Comparison of ENCODE assay signal across 19 cellular contexts in genomic region chr3:126732281-126733060, GRCh38. TPM values are rescaled to one million over a fixed set of nuclear protein-coding genes. Genes with fewer than 3 reads are reported as not detected.
A peak's percentile ranks its signal among the peaks of the same experiment; 100 is the strongest.
DNase-seq lines count a peak whose midpoint lies in the region; ATAC-seq and TF ChIP-seq lines count a peak whose summit lies in the region.
"Had no signal": no experiment of that assay in that cellular context is flagged by ENCODE, and none has a peak within 500 bp of the region (broad histone marks: within the 10 kb centered on the region; RNA-seq: fewer than 3 reads in every experiment).

No MANE protein-coding gene starts in this region.

- H3K27ac Mint-ChIP-seq in chondrocyte (ENCODE audit: unreplicated experiment), result no peak overlapping the region
- H3K27ac Mint-ChIP-seq: CD4-positive, CD25-positive, alpha-beta regulatory T cell had no signal

- WGBS in heart left ventricle, 4 donors, result 58 to 72% (median 62%) methylated on average over 6 of the region's 6 CpGs
- 97% methylated on average over 5 of the region's 6 CpGs for WGBS in mesenchymal stem cell

- ATAC-seq in heart left ventricle, result peak; percentile 55 to 76 (median 66)
- ATAC-seq: PC-3 had no signal

- no peak overlapping the region for H3K4ac ChIP-seq in mesenchymal stem cell (ENCODE audit: low read depth in 1 of 2, low read length in 2 of 2)

- DNase-seq in heart left ventricle, result no peak
- no peak for DNase-seq in right atrium auricular region (ENCODE audit: low spot score)
- DNase-seq in foreskin fibroblast, result peak; percentile 11 to 59
- DNase-seq in mesenchymal stem cell, result no peak
- DNase-seq in RWPE1 (ENCODE audit: low spot score), result no peak
- DNase-seq in chondrocyte (ENCODE audit: low spot score), result no peak
- DNase-seq in NCI-H2029 (lab: John Stamatoyannopoulos, UW), result no peak
- DNase-seq: BE2C; Caco-2; CD4-positive, CD25-positive, alpha-beta regulatory T cell; GDM1; H9; NCI-H187; NCI-H2227 treated with DMSO at 0.1 percent for 48 hours; NCI-H510A treated with DMSO at 0.1 percent for 48 hours; NCI-H774; PC-3; RPMI8226; SJCRH30 had no signal

- H4K91ac ChIP-seq in mesenchymal stem cell (ENCODE audit: low read length), result peak overlapping the region; percentile 18

- H3K9me3 ChIP-seq in heart left ventricle (no peaks in the 10 kb centered on the region), right atrium auricular region (no peaks in the 10 kb centered on the region), mesenchymal stem cell (ENCODE audit: control insufficient read depth, low read length) (no peaks in the 10 kb centered on the region)
- H3K9me3 ChIP-seq: BE2C, Caco-2, SJCRH30 had no signal

- no peak overlapping the region for H2BK12ac ChIP-seq in mesenchymal stem cell (ENCODE audit: low read length in 2 of 2)

- H3K4me1 Mint-ChIP-seq in chondrocyte (ENCODE audit: low read depth), result peaks cover 16% of the 10 kb centered on the region

- H3K4me2 ChIP-seq in mesenchymal stem cell (ENCODE audit: low read length, poor library complexity, severe bottlenecking), result no peak overlapping the region

- H3K27me3 ChIP-seq in heart left ventricle, result no peaks in the 10 kb centered on the region
- H3K27me3 ChIP-seq in right atrium auricular region, result no peaks in the 10 kb centered on the region
- no peaks in the 10 kb centered on the region for H3K27me3 ChIP-seq in mesenchymal stem cell (ENCODE audit: control insufficient read depth in 1 of 2, insufficient read depth in 1 of 2, low read length in 2 of 2)
- H3K27me3 ChIP-seq: BE2C, SJCRH30 had no signal

- no peak for TF ChIP-seq POLR2A in heart left ventricle (IDR thresholded peaks at IDR 0.05)

- H2BK15ac ChIP-seq in mesenchymal stem cell (ENCODE audit: low read depth, poor library complexity, severe bottlenecking), result no peak overlapping the region

- no peaks in the 10 kb centered on the region for H3K27me3 Mint-ChIP-seq in chondrocyte (ENCODE audit: low read depth)
- H3K27me3 Mint-ChIP-seq: CD4-positive, CD25-positive, alpha-beta regulatory T cell had no signal

- no peak overlapping the region for H2AK5ac ChIP-seq in mesenchymal stem cell (ENCODE audit: low read length, severe bottlenecking)

- H3K4me3 ChIP-seq in heart left ventricle, result no peak overlapping the region
- no peak overlapping the region for H3K4me3 ChIP-seq in right atrium auricular region
- H3K4me3 ChIP-seq in foreskin fibroblast (ENCODE audit: low read depth in 1 of 2, low read length in 2 of 2), result no peak overlapping the region
- H3K4me3 ChIP-seq in mesenchymal stem cell (ENCODE audit: insufficient read depth in 1 of 2, low read depth in 1 of 2, low read length in 2 of 2), result no peak overlapping the region
- H3K4me3 ChIP-seq: SJCRH30 had no signal

- peaks cover 0 to 18% (median 6%) of the 10 kb centered on the region in 9 donors for H3K36me3 ChIP-seq in heart left ventricle
- H3K36me3 ChIP-seq in right atrium auricular region, result no peaks in the 10 kb centered on the region
- peaks cover 17 to 33% of the 10 kb centered on the region in 2 experiments for H3K36me3 ChIP-seq in mesenchymal stem cell (ENCODE audit: control insufficient read depth in 1 of 2, insufficient read depth in 2 of 2, low read depth in 1 of 2, low read length in 2 of 2)
- H3K36me3 ChIP-seq: BE2C, SJCRH30 had no signal

- H4K8ac ChIP-seq in mesenchymal stem cell (ENCODE audit: low read length), result no peak overlapping the region

- CTCF ChIA-PET in RWPE1 (lab: Yijun Ruan, JAX), result interaction anchor here (0.7 kb wide), 1 partner anchor 465 kb away, joined by 3 read pairs; no protein-coding TSS in a partner anchor

- no peak overlapping the region for H3K4me3 Mint-ChIP-seq in chondrocyte (ENCODE audit: unreplicated experiment)
- H3K4me3 Mint-ChIP-seq: CD4-positive, CD25-positive, alpha-beta regulatory T cell; H9 had no signal

- H2AFZ ChIP-seq in mesenchymal stem cell (ENCODE audit: low read depth, low read length), result no peak overlapping the region

- H3K9me3 Mint-ChIP-seq in chondrocyte (ENCODE audit: low read depth), result no peaks in the 10 kb centered on the region
- H3K9me3 Mint-ChIP-seq: H9 had no signal

- no peak overlapping the region for H2BK5ac ChIP-seq in mesenchymal stem cell (ENCODE audit: low read depth, low read length, poor library complexity, severe bottlenecking)

- H3K4me1 ChIP-seq in heart left ventricle (peaks cover 0 to 13% (median 2%) of the 10 kb centered on the region in 12 donors), right atrium auricular region (peaks cover 0 to 11% of the 10 kb centered on the region in 2 donors), mesenchymal stem cell (ENCODE audit: control insufficient read depth, insufficient read depth, low read depth, low read length) (no peaks in the 10 kb centered on the region)
- H3K4me1 ChIP-seq: BE2C, Caco-2, SJCRH30 had no signal

- peaks cover 9% of the 10 kb centered on the region for H3K79me1 ChIP-seq in mesenchymal stem cell (replicated peaks; ENCODE audit: low read length, poor library complexity, severe bottlenecking)

- intact Hi-C loops in heart left ventricle (cut with DNase I), result no loop called here

- H2BK120ac ChIP-seq in mesenchymal stem cell (ENCODE audit: low read depth, low read length), result no peak overlapping the region

- H3K9ac ChIP-seq in mesenchymal stem cell (ENCODE audit: low read length), result no peak overlapping the region

- H3K23ac ChIP-seq in mesenchymal stem cell (ENCODE audit: low read length in 2 of 2), result no peak overlapping the region

- H3K14ac ChIP-seq in mesenchymal stem cell (ENCODE audit: low read length in 2 of 2), result no peak overlapping the region

- peaks cover 8% of the 10 kb centered on the region for H3K36me3 Mint-ChIP-seq in chondrocyte (ENCODE audit: low read depth)

- POLR2A ChIA-PET in RWPE1 (lab: Yijun Ruan, JAX; ENCODE audit: low non-redundant PET), result no interaction called here

- no peak overlapping the region for H3K18ac ChIP-seq in mesenchymal stem cell (ENCODE audit: low read depth in 1 of 2, low read length in 2 of 2)

- H3K27ac ChIP-seq in heart left ventricle (peak overlapping the region in 1 of 12 donors; percentile 17), right atrium auricular region (peak overlapping the region in 1 of 2 donors; percentile 58), mesenchymal stem cell (ENCODE audit: low read length, poor library complexity, severe bottlenecking) (no peak overlapping the region), RWPE1 (no peak overlapping the region)
- H3K27ac ChIP-seq: SJCRH30 had no signal

- TF ChIP-seq CTCF in heart left ventricle (IDR thresholded peaks at IDR 0.05) (no peak), right atrium auricular region (IDR thresholded peaks at IDR 0.05) (no peak), foreskin fibroblast (IDR thresholded peaks at IDR 0.05; ENCODE audit: low read depth, low read length) (no peak), RWPE1 (conservative IDR thresholded peaks at IDR 0.05; ENCODE audit: low read depth) (no peak), chondrocyte (IDR thresholded peaks at IDR 0.05) (no peak)

RNA-seq across cellular contexts. Expression of gene CHCHD6, which starts 28.4 kb away (rescaled TPM):
- total RNA-seq in heart left ventricle (10 to 100 TPM in 5 of 9 donors, 1 to 10 TPM in 4; 7.7 to 14.2 (median 10.7) TPM), right atrium auricular region (10 to 100 TPM in 1 of 2 donors, 1 to 10 TPM in 1; 8.4 to 10.9 TPM), chondrocyte (15.2 to 17.1 TPM (median 15.3 TPM) in 3 replicates)
- 10 to 100 TPM; 11.6 to 29.3 TPM for polyA plus RNA-seq in heart left ventricle
- polyA plus RNA-seq in mesenchymal stem cell (2013, experiment 1 of 2), result 11.8 TPM
- polyA plus RNA-seq in mesenchymal stem cell (2013, experiment 2 of 2), result 11.2 TPM

Comparison
In these comparisons a context has a peak if more than half of its experiments do, and no peak if none do; other contexts are left out.
1. DNase-seq: peak in foreskin fibroblast (2 of 2); none in heart left ventricle (0 of 5), right atrium auricular region (single experiment), mesenchymal stem cell (single experiment), RWPE1 (single experiment), chondrocyte (single experiment) and NCI-H2029 (single experiment).